ENCODE assay signal across 8 cellular contexts in genomic region chr2:43219383-43220228, GRCh38. TPM values are rescaled to one million over a fixed set of nuclear protein-coding genes. Genes with fewer than 3 reads are reported as not detected.
DNase-seq lines count a peak whose midpoint lies in the region; ATAC-seq and TF ChIP-seq lines count a peak whose summit lies in the region.

No MANE protein-coding gene starts in this region.

- CTCF ChIA-PET in AG04449 (lab: Yijun Ruan, JAX), result interaction anchor here (1.2 to 15.0 kb wide), 10 partner anchors 7 to 383 kb away, joined by 3 to 293 read pairs (median 6); partner anchors contain the start of gene ZFP36L2
- CTCF ChIA-PET in activated CD8-positive, alpha-beta T cell treated with anti-CD3 and anti-CD28 coated beads, Interleukin-2, amount 10 ng/mL, durations not matched to agents 7 days and 5 days (lab: Charles Lee), result interaction anchor here (1.2 to 16.3 kb wide), 9 partner anchors 10 to 88 kb away, joined by 3 to 666 read pairs (median 11); no protein-coding TSS in a partner anchor

- peak overlapping the region; percentile 93 for H3K4me3 Mint-ChIP-seq in activated CD8-positive, alpha-beta T cell treated with anti-CD3 and anti-CD28 coated beads, Interleukin-2, amount 10 ng/mL, durations not matched to agents 7 days and 5 days
- H3K4me3 Mint-ChIP-seq in memory B cell, result peak overlapping the region; percentile 83

- no peak for TF ChIP-seq CTCF in AG04449 (IDR thresholded peaks at IDR 0.05; ENCODE audit: insufficient read depth, low read length, missing control alignments)

- H3K4me1 Mint-ChIP-seq in activated CD8-positive, alpha-beta T cell treated with anti-CD3 and anti-CD28 coated beads, Interleukin-2, amount 10 ng/mL, durations not matched to agents 7 days and 5 days (ENCODE audit: low read depth), result peaks cover 49% of the 10 kb centered on the region
- H3K4me1 Mint-ChIP-seq in memory B cell, result peaks cover 38% of the 10 kb centered on the region

- peak overlapping the region; percentile 86 for H3K4me3 ChIP-seq in AG04449 (ENCODE audit: low read depth, low read length)

- POLR2A ChIA-PET in AG04449 (lab: Yijun Ruan, JAX), result interaction anchor here (0.7 to 3.1 kb wide), 7 partner anchors 55 to 265 kb away, joined by 3 to 17 read pairs (median 4); no protein-coding TSS in a partner anchor
- POLR2A ChIA-PET in activated CD8-positive, alpha-beta T cell treated with anti-CD3 and anti-CD28 coated beads, Interleukin-2, amount 10 ng/mL, durations not matched to agents 7 days and 5 days (lab: Charles Lee), result interaction anchor here (0.6 to 12.9 kb wide), 9 partner anchors 8 to 87 kb away, joined by 3 to 622 read pairs (median 23); partner anchors contain the start of gene ZFP36L2

- no peaks in the 10 kb centered on the region for H3K27me3 Mint-ChIP-seq in activated CD8-positive, alpha-beta T cell treated with anti-CD3 and anti-CD28 coated beads, Interleukin-2, amount 10 ng/mL, durations not matched to agents 7 days and 5 days (ENCODE audit: low read depth)
- H3K27me3 Mint-ChIP-seq in memory B cell, result no peaks in the 10 kb centered on the region

- peak overlapping the region; percentile 97 for H3K27ac Mint-ChIP-seq in activated CD8-positive, alpha-beta T cell treated with anti-CD3 and anti-CD28 coated beads, Interleukin-2, amount 10 ng/mL, durations not matched to agents 7 days and 5 days
- H3K27ac Mint-ChIP-seq in memory B cell, result peak overlapping the region; percentile 95

- no peaks in the 10 kb centered on the region for H3K9me3 Mint-ChIP-seq in activated CD8-positive, alpha-beta T cell treated with anti-CD3 and anti-CD28 coated beads, Interleukin-2, amount 10 ng/mL, durations not matched to agents 7 days and 5 days (ENCODE audit: insufficient read depth)
- no peaks in the 10 kb centered on the region for H3K9me3 Mint-ChIP-seq in memory B cell

- DNase-seq in AG04449 (ENCODE audit: low read depth, low spot score) (no peak), NCI-H69 (lab: John Stamatoyannopoulos, UW) (peak; percentile 84), memory B cell (ENCODE audit: low spot score in 2 of 2) (peak; percentile 60 to 62)
- peak; percentile 93 for DNase-seq in activated CD8-positive, alpha-beta T cell treated with anti-CD3 and anti-CD28 coated beads, Interleukin-2, amount 10 ng/mL, durations not matched to agents 7 days and 5 days
- DNase-seq in effector CD8-positive, alpha-beta T cell (lab: John Stamatoyannopoulos, UW), result peak; percentile 59
- DNase-seq in stimulated activated CD8-positive, alpha-beta memory T cell treated with anti-CD3 and anti-CD28 coated beads, Interleukin-15, amount 100 ng/mL, for 24 hours (ENCODE audit: low read depth), result peak; percentile 57

- H3K36me3 Mint-ChIP-seq in activated CD8-positive, alpha-beta T cell treated with anti-CD3 and anti-CD28 coated beads, Interleukin-2, amount 10 ng/mL, durations not matched to agents 7 days and 5 days (ENCODE audit: low read depth), result peaks cover 46% of the 10 kb centered on the region
- H3K36me3 Mint-ChIP-seq in memory B cell, result peaks cover 21% of the 10 kb centered on the region

- peak; percentile 56 for ATAC-seq in GM18868 (IDR thresholded peaks at IDR 0.05; ENCODE audit: unreplicated experiment)
- peak; percentile 51 for ATAC-seq in HG03095 (IDR thresholded peaks at IDR 0.05; ENCODE audit: unreplicated experiment)
- ATAC-seq in activated CD8-positive, alpha-beta T cell treated with anti-CD3 and anti-CD28 coated beads, Interleukin-2, amount 10 ng/mL, durations not matched to agents 7 days and 5 days, result peak; percentile 52
- ATAC-seq in memory B cell (ENCODE audit: low read depth), result peak; percentile 57

RNA-seq across cellular contexts. Expression of gene ZFP36L2, which starts 6.8 kb away (rescaled TPM):
- total RNA-seq in activated CD8-positive, alpha-beta T cell treated with anti-CD3 and anti-CD28 coated beads, Interleukin-2, amount 10 ng/mL, durations not matched to agents 7 days and 5 days, result 100 to 1,000 TPM; 166 TPM
